Comparison of ENCODE assay signal across 24 cellular contexts in genomic region chr3:97161169-97161568, GRCh38.
"Had no signal": no experiment of that assay in that cellular context is flagged by ENCODE, and none has a peak within 500 bp of the region (broad histone marks: within the 10 kb centered on the region; RNA-seq: fewer than 3 reads in every experiment).

No MANE protein-coding gene starts in this region.

- FAIRE-seq: small intestine had no signal

- H3K4me1 ChIP-seq: neural progenitor cell, parathyroid adenoma, psoas muscle, right lobe of liver, stomach, thyroid gland, tibial nerve, upper lobe of left lung, vagina had no signal

- H3K36me3 ChIP-seq: neural progenitor cell, ovary, right lobe of liver, sigmoid colon, stomach, thoracic aorta, thyroid gland, tibial nerve, upper lobe of left lung, vagina had no signal

- H3K27me3 ChIP-seq: neural progenitor cell, ovary, right lobe of liver, sigmoid colon, stomach, thyroid gland, tibial nerve, upper lobe of left lung, vagina had no signal

- DNase-seq: occipital lobe; ovary; posterior cingulate gyrus; psoas muscle; right cardiac atrium; right lobe of liver; sigmoid colon; small intestine; stimulated activated CD4-positive, alpha-beta T cell treated with anti-CD3 and anti-CD28 coated beads, Interleukin-15, amount 100 ng/mL, for 24 hours; stimulated activated CD4-positive, alpha-beta T cell treated with anti-CD3 and anti-CD28 coated beads, Interleukin-2, amount 100 ng/mL, for 24 hours; stimulated activated CD4-positive, alpha-beta T cell treated with anti-CD3 and anti-CD28 coated beads, Interleukin-2, amount 100 ng/mL, for 48 hours; stimulated activated CD4-positive, alpha-beta T cell treated with anti-CD3 and anti-CD28 coated beads, Interleukin-4, amount 100 ng/mL, for 24 hours; stimulated activated naive B cell treated with anti-CD40 and anti-IgM and Interleukin-4, amounts not matched to agents 10 μg/mL and 1 μg/mL and 100 μg/mL, for 72 hours; stimulated activated naive CD4-positive, alpha-beta T cell treated with Interleukin-2 at 50 U/mL for 16 hours; stomach; thyroid gland; trophoblast cell; upper lobe of left lung had no signal

- H3K4me3 ChIP-seq: neural progenitor cell, ovary, psoas muscle, right lobe of liver, sigmoid colon, stomach, thoracic aorta, thyroid gland, tibial nerve, upper lobe of left lung, vagina had no signal

- ATAC-seq: psoas muscle; right cardiac atrium; right lobe of liver; stimulated activated effector memory CD8-positive, alpha-beta T cell treated with anti-CD3 and anti-CD28 coated beads, Interleukin-12 subunit alpha, Interleukin-12 subunit beta, amount 100 ng/mL, for 72 hours; stimulated activated naive B cell treated with anti-CD40 and anti-IgM and Interleukin-4, amounts not matched to agents 10 μg/mL and 1 μg/mL and 100 μg/mL, for 72 hours had no signal

- H3K27ac ChIP-seq: neural progenitor cell, ovary, parathyroid adenoma, psoas muscle, right lobe of liver, sigmoid colon, stomach, thoracic aorta, thyroid gland, tibial nerve, upper lobe of left lung, vagina had no signal
